37 cellular contexts compared by ENCODE assay signal in genomic region chr9:132479733-132480132, GRCh38.
"Had no signal": no experiment of that assay in that cellular context is flagged by ENCODE, and none has a peak within 500 bp of the region (broad histone marks: within the 10 kb centered on the region; RNA-seq: fewer than 3 reads in every experiment).

No MANE protein-coding gene starts in this region.

- H3K27me3 ChIP-seq: ascending aorta, cardiac muscle cell had no signal

- H3K4me3 ChIP-seq: ascending aorta, cardiac muscle cell had no signal

- H3K4me1 Mint-ChIP-seq: activated B cell treated with CpG ODN at 0.5 μM for 24 hours; activated naive CD4-positive, alpha-beta T cell treated with anti-CD3 and anti-CD28 coated beads, Interleukin-2, amount 10 ng/mL, durations not matched to agents 7 days and 5 days; activated naive CD4-positive, alpha-beta T cell treated with anti-CD3 and anti-CD28 coated beads, Interleukin-2, amount 50 U/mL, for 24 hours; central memory CD8-positive, alpha-beta T cell had no signal

- H3K4me3 Mint-ChIP-seq: activated B cell treated with CpG ODN at 0.5 μM for 24 hours; activated CD4-positive, alpha-beta memory T cell treated with anti-CD3 and anti-CD28 coated beads for 36 hours; activated CD4-positive, alpha-beta T cell treated with anti-CD3 and anti-CD28 coated beads, Interleukin-2, amount 10 ng/mL, durations not matched to agents 24 days and 14 days; activated CD8-positive, alpha-beta T cell treated with anti-CD3 and anti-CD28 coated beads for 36 hours; activated naive CD4-positive, alpha-beta T cell treated with anti-CD3 and anti-CD28 coated beads, Interleukin-2, amount 10 ng/mL, durations not matched to agents 7 days and 5 days; activated naive CD4-positive, alpha-beta T cell treated with anti-CD3 and anti-CD28 coated beads, Interleukin-2, amount 50 U/mL, for 24 hours; activated naive CD8-positive, alpha-beta T cell; activated naive CD8-positive, alpha-beta T cell treated with anti-CD3 and anti-CD28 coated beads, Interleukin-2, amount 10 ng/mL, durations not matched to agents 7 days and 5 days; activated naive CD8-positive, alpha-beta T cell treated with anti-CD3 and anti-CD28 coated beads, Interleukin-2, amount 50 U/mL, for 24 hours; activated T-cell treated with anti-CD3 and anti-CD28 coated beads, Interleukin-2, amount 50 U/mL, for 4 hours; activated T-cell treated with anti-CD3 and anti-CD28 coated beads, Interleukin-2, amount 50 U/mL, for 72 hours; activated T-helper 1 cell treated with anti-CD3 and anti-CD28 coated beads, Interleukin-12 subunit alpha, Interleukin-12 subunit beta, Interleukin-2, Interleukin-4 antibody, amounts not matched to agents 30 ng/mL and 10 ng/mL and 1 ng/mL, durations not matched to agents 14 hours and 24 hours and 36 hours; activated T-helper 17 cell treated with anti-CD3 and anti-CD28 coated beads, Interleukin-2, amount 50 U/mL, for 72 hours; brain; central memory CD8-positive, alpha-beta T cell; T-helper 1 cell treated with Interleukin-12 subunit alpha and Interleukin-12 subunit beta and Interleukin-4 antibody, amounts not matched to agents 30 μg/mL and 1 μg/mL, for 36 hours; T-helper 2 cell treated with Interferon-gamma antibody and Interleukin-4, amounts not matched to agents 5 μg/mL and 100 μg/mL, for 36 hours had no signal

- H3K9me3 ChIP-seq: ascending aorta had no signal

- DNase-seq: activated B cell treated with CpG ODN at 0.5 μM for 24 hours; activated CD4-positive, alpha-beta memory T cell treated with anti-CD3 and anti-CD28 coated beads for 36 hours; activated CD4-positive, alpha-beta T cell treated with anti-CD3 and anti-CD28 coated beads for 4 hours; activated CD4-positive, alpha-beta T cell treated with anti-CD3 and anti-CD28 coated beads, Interleukin-2, amount 10 ng/mL, durations not matched to agents 24 days and 14 days; activated CD4-positive, alpha-beta T cell treated with anti-CD3 and anti-CD28 coated beads, Interleukin-2, amount 50 U/mL, for 1 hour; activated CD4-positive, alpha-beta T cell treated with anti-CD3 and anti-CD28 coated beads, Interleukin-2, amount 50 U/mL, for 4 hours; activated CD4-positive, CD25-positive, alpha-beta regulatory T cell treated with anti-CD3 and anti-CD28 coated beads, Interleukin-2, amount 50 U/mL, for 72 hours; activated CD8-positive, alpha-beta memory T cell treated with anti-CD3 and anti-CD28 coated beads, Interleukin-2, amount 50 U/mL, for 4 hours; activated CD8-positive, alpha-beta T cell treated with anti-CD3 and anti-CD28 coated beads for 36 hours; activated effector memory CD4-positive, alpha-beta T cell treated with anti-CD3 and anti-CD28 coated beads, Interleukin-2, amount 50 U/mL, for 16 hours; activated gamma-delta T cell treated with Interleukin-2 at 50 U/mL for 16 hours; activated naive CD4-positive, alpha-beta T cell; activated naive CD4-positive, alpha-beta T cell treated with anti-CD3 and anti-CD28 coated beads, Interleukin-2, amount 10 ng/mL, durations not matched to agents 7 days and 5 days; activated naive CD8-positive, alpha-beta T cell treated with anti-CD3 and anti-CD28 coated beads, Interleukin-2, amount 10 ng/mL, durations not matched to agents 7 days and 5 days; activated naive CD8-positive, alpha-beta T cell treated with anti-CD3 and anti-CD28 coated beads, Interleukin-2, amount 50 U/mL, for 24 hours; activated T-cell treated with anti-CD3 and anti-CD28 coated beads for 4 hours; activated T-cell treated with anti-CD3 and anti-CD28 coated beads, Interleukin-2, amount 50 U/mL, for 1 hour; activated T-cell treated with anti-CD3 and anti-CD28 coated beads, Interleukin-2, amount 50 U/mL, for 4 hours; activated T-cell treated with anti-CD3 and anti-CD28 coated beads, Interleukin-2, amount 50 U/mL, for 72 hours; amygdala; anterior cingulate cortex; caudate nucleus; cerebellar nuclear complex; T-helper 1 cell; T-helper 2 cell; T-helper 9 cell had no signal

- H3K9me3 Mint-ChIP-seq: activated B cell treated with CpG ODN at 0.5 μM for 24 hours; activated CD4-positive, alpha-beta memory T cell treated with anti-CD3 and anti-CD28 coated beads for 36 hours; activated CD4-positive, alpha-beta T cell treated with anti-CD3 and anti-CD28 coated beads, Interleukin-2, amount 10 ng/mL, durations not matched to agents 24 days and 14 days; activated CD8-positive, alpha-beta T cell treated with anti-CD3 and anti-CD28 coated beads for 36 hours; activated naive CD4-positive, alpha-beta T cell treated with anti-CD3 and anti-CD28 coated beads, Interleukin-2, amount 10 ng/mL, durations not matched to agents 7 days and 5 days; activated naive CD4-positive, alpha-beta T cell treated with anti-CD3 and anti-CD28 coated beads, Interleukin-2, amount 50 U/mL, for 24 hours; activated naive CD8-positive, alpha-beta T cell treated with anti-CD3 and anti-CD28 coated beads, Interleukin-2, amount 10 ng/mL, durations not matched to agents 7 days and 5 days; activated naive CD8-positive, alpha-beta T cell treated with anti-CD3 and anti-CD28 coated beads, Interleukin-2, amount 50 U/mL, for 24 hours; activated T-cell treated with anti-CD3 and anti-CD28 coated beads, Interleukin-2, amount 50 U/mL, for 4 hours; activated T-cell treated with anti-CD3 and anti-CD28 coated beads, Interleukin-2, amount 50 U/mL, for 72 hours; activated T-helper 1 cell treated with anti-CD3 and anti-CD28 coated beads, Interleukin-12 subunit alpha, Interleukin-12 subunit beta, Interleukin-2, Interleukin-4 antibody, amounts not matched to agents 30 ng/mL and 10 ng/mL and 1 ng/mL, durations not matched to agents 14 hours and 24 hours and 36 hours; activated T-helper 17 cell treated with anti-CD3 and anti-CD28 coated beads, Interleukin-2, amount 50 U/mL, for 72 hours; brain; central memory CD8-positive, alpha-beta T cell; T-helper 1 cell treated with Interleukin-12 subunit alpha and Interleukin-12 subunit beta and Interleukin-4 antibody, amounts not matched to agents 30 μg/mL and 1 μg/mL, for 36 hours; T-helper 2 cell treated with Interferon-gamma antibody and Interleukin-4, amounts not matched to agents 5 μg/mL and 100 μg/mL, for 36 hours had no signal

- H3K36me3 ChIP-seq: ascending aorta, cardiac muscle cell had no signal

- H3K36me3 Mint-ChIP-seq: activated CD4-positive, alpha-beta memory T cell treated with anti-CD3 and anti-CD28 coated beads for 36 hours; activated naive CD4-positive, alpha-beta T cell treated with anti-CD3 and anti-CD28 coated beads, Interleukin-2, amount 10 ng/mL, durations not matched to agents 7 days and 5 days; activated naive CD4-positive, alpha-beta T cell treated with anti-CD3 and anti-CD28 coated beads, Interleukin-2, amount 50 U/mL, for 24 hours; activated naive CD8-positive, alpha-beta T cell; activated naive CD8-positive, alpha-beta T cell treated with anti-CD3 and anti-CD28 coated beads, Interleukin-2, amount 10 ng/mL, durations not matched to agents 7 days and 5 days; brain had no signal

- H3K4me1 ChIP-seq: ascending aorta had no signal

- H3K27ac Mint-ChIP-seq: activated B cell treated with CpG ODN at 0.5 μM for 24 hours; activated CD4-positive, alpha-beta memory T cell treated with anti-CD3 and anti-CD28 coated beads for 36 hours; activated CD4-positive, alpha-beta T cell treated with anti-CD3 and anti-CD28 coated beads, Interleukin-2, amount 10 ng/mL, durations not matched to agents 24 days and 14 days; activated CD8-positive, alpha-beta T cell treated with anti-CD3 and anti-CD28 coated beads for 36 hours; activated naive CD4-positive, alpha-beta T cell treated with anti-CD3 and anti-CD28 coated beads, Interleukin-2, amount 10 ng/mL, durations not matched to agents 7 days and 5 days; activated naive CD4-positive, alpha-beta T cell treated with anti-CD3 and anti-CD28 coated beads, Interleukin-2, amount 50 U/mL, for 24 hours; activated naive CD8-positive, alpha-beta T cell; activated naive CD8-positive, alpha-beta T cell treated with anti-CD3 and anti-CD28 coated beads, Interleukin-2, amount 10 ng/mL, durations not matched to agents 7 days and 5 days; activated naive CD8-positive, alpha-beta T cell treated with anti-CD3 and anti-CD28 coated beads, Interleukin-2, amount 50 U/mL, for 24 hours; activated T-cell treated with anti-CD3 and anti-CD28 coated beads, Interleukin-2, amount 50 U/mL, for 72 hours; activated T-helper 1 cell treated with anti-CD3 and anti-CD28 coated beads, Interleukin-12 subunit alpha, Interleukin-12 subunit beta, Interleukin-2, Interleukin-4 antibody, amounts not matched to agents 30 ng/mL and 10 ng/mL and 1 ng/mL, durations not matched to agents 14 hours and 24 hours and 36 hours; activated T-helper 17 cell treated with anti-CD3 and anti-CD28 coated beads, Interleukin-2, amount 50 U/mL, for 72 hours; T-helper 1 cell treated with Interleukin-12 subunit alpha and Interleukin-12 subunit beta and Interleukin-4 antibody, amounts not matched to agents 30 μg/mL and 1 μg/mL, for 36 hours; T-helper 2 cell treated with Interferon-gamma antibody and Interleukin-4, amounts not matched to agents 5 μg/mL and 100 μg/mL, for 36 hours had no signal

- ATAC-seq: activated CD8-positive, alpha-beta T cell treated with anti-CD3 and anti-CD28 coated beads for 36 hours; activated T-cell treated with anti-CD3 and anti-CD28 coated beads, Interleukin-2, amount 50 U/mL, for 4 hours; activated T-cell treated with anti-CD3 and anti-CD28 coated beads, Interleukin-2, amount 50 U/mL, for 72 hours; activated T-helper 17 cell treated with anti-CD3 and anti-CD28 coated beads, Interleukin-2, amount 50 U/mL, for 72 hours had no signal

- H3K27ac ChIP-seq: ascending aorta, cardiac muscle cell, VCaP had no signal
